9 cellular contexts compared by ENCODE assay signal in the genomic region with DNA sequence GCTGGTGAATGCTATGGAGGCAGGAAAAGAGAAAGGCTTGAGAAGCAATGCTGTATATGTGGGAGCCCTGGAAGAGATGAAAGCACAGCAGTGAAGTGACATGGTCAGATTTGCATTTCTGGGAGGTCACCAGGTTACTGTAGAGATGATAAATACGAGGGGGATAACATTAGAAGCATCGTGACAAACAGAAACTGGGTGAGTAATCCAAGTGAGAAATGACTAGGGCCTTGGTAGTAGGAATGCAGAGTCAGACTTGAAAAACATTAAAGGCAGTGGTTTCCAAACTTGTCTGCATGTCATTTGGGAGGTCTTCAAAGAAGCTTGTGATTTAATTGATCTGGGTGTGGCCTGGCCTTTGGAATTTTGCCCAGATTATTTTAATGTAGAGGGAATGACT. TPM values are rescaled to one million over a fixed set of nuclear protein-coding genes. Genes with fewer than 3 reads are reported as not detected.
DNase-seq lines count a peak whose midpoint lies in the region; ATAC-seq and TF ChIP-seq lines count a peak whose summit lies in the region.
"Had no signal": no experiment of that assay in that cellular context is flagged by ENCODE, and none has a peak within 500 bp of the region (broad histone marks: within the 10 kb centered on the region; RNA-seq: fewer than 3 reads in every experiment).

No MANE protein-coding gene starts in this region.

- no peaks in the 10 kb centered on the region for H3K9me3 ChIP-seq in SJSA1 (replicated peaks)
- no peaks in the 10 kb centered on the region for H3K9me3 ChIP-seq in psoas muscle

- H3K27ac ChIP-seq in SJSA1 (peak overlapping the region; percentile 44), psoas muscle (no peak overlapping the region)

- WGBS in psoas muscle, 3 donors, result 48 to 63% (median 54%) methylated on average over 2 of the region's 2 CpGs

- TF ChIP-seq CTCF in psoas muscle (IDR thresholded peaks at IDR 0.05), result no peak

- peak; percentile 96 for ATAC-seq in HG02840 (IDR thresholded peaks at IDR 0.05; ENCODE audit: low FRiP score, unreplicated experiment)
- no peak for ATAC-seq in left cardiac atrium
- ATAC-seq in psoas muscle, result no peak

- DNase-seq in stimulated activated CD4-positive, alpha-beta T cell treated with anti-CD3 and anti-CD28 coated beads, Interleukin-4, amount 100 ng/mL, for 24 hours, result peak; percentile 4
- DNase-seq in stimulated activated CD4-positive, alpha-beta T cell treated with anti-CD3 and anti-CD28 coated beads, Interleukin-12 subunit alpha, Interleukin-12 subunit beta, amount 100 ng/mL, for 4 hours, result no peak
- DNase-seq in SJSA1 (ENCODE audit: low read depth in 1 of 2, low spot score in 2 of 2), result peak in 1 of 2 experiments; percentile 49
- DNase-seq in SKM-1 treated with dmso at 0.1 percent for 144 hours (lab: John Stamatoyannopoulos, UW; ENCODE audit: unreplicated experiment), result no peak
- DNase-seq in left cardiac atrium, result no peak
- DNase-seq in NCI-H1694 treated with DMSO at 0.1 percent for 48 hours (lab: John Stamatoyannopoulos, UW), result no peak
- no peak for DNase-seq in psoas muscle

- no peaks in the 10 kb centered on the region for H3K27me3 ChIP-seq in SJSA1 (replicated peaks)
- no peaks in the 10 kb centered on the region for H3K27me3 ChIP-seq in psoas muscle (ENCODE audit: insufficient read depth in 3 of 3, low read length in 2 of 3)

- intact Hi-C loops in left cardiac atrium (cut with DNase I), result no loop called here
- intact Hi-C loops in psoas muscle (cut with DNase I), result no loop called here

- H3K4me3 ChIP-seq in SJSA1 (no peak overlapping the region), psoas muscle (no peak overlapping the region)
- H3K4me3 ChIP-seq: skin epidermis had no signal

- H3K36me3 ChIP-seq in SJSA1 (no peaks in the 10 kb centered on the region), psoas muscle (ENCODE audit: insufficient read depth in 1 of 2, low read depth in 1 of 2) (no peaks in the 10 kb centered on the region)

- H3K4me1 ChIP-seq in SJSA1 (replicated peaks) (peaks cover 18% of the 10 kb centered on the region), psoas muscle (no peaks in the 10 kb centered on the region)

RNA-seq across cellular contexts. Expression of a gene that starts 44.0 kb away (rescaled TPM):
- 23.6 and 26.9 TPM in 2 replicates for total RNA-seq in SJSA1 (2014; rRNA removed; shearing (Covaris generic))
- total RNA-seq in left cardiac atrium (1 to 10 TPM; 2.0 to 3.0 TPM), psoas muscle (1 to 10 TPM; 2.1 to 5.2 (median 3.1) TPM)
- 1 to 10 TPM; 1.9 to 7.6 (median 3.4) TPM for polyA plus RNA-seq in psoas muscle
